In the genomic region with DNA sequence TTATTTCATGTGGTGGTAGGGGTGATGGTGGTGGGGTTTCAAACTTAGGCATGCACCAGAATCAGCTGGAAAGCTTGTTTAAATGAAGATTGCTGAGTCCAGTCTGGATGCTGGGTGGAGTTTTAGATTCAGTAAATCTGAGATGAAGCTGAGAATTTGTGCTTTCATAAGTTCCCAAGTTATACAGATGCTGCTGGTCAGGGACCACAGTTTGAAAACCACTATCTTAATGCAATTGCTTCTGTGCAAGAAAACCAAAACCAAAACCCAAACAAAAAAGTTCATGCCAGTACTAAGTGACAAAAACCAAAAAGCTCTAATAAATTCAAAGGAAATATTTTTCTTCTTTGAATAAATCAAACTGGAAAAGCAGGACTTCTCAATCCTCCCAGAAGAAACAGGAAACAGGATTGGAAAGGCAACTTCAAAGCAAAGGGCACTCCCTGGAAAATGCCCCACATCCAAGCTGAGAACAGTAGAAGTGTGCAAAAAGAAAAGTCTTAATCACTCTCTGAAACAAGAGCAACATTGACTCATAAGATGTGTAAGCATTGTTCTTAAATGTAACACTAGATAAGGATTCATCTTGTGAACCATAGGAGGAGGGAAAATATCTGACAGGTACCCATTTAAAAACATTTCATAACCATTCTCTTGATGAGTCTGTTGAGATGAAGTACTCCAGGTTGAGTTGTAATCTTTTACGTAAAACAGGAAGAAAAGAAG, we compare ENCODE assay signal across 1 cellular context.
TF ChIP-seq lines count a peak whose summit lies in the region.

No MANE protein-coding gene starts in this region.

TF ChIP-seq in IMR-90, 13 proteins besides CTCF, POLR2A, EP300 and RAD21 (continued from another document):
- TF ChIP-seq, protein P1, sequence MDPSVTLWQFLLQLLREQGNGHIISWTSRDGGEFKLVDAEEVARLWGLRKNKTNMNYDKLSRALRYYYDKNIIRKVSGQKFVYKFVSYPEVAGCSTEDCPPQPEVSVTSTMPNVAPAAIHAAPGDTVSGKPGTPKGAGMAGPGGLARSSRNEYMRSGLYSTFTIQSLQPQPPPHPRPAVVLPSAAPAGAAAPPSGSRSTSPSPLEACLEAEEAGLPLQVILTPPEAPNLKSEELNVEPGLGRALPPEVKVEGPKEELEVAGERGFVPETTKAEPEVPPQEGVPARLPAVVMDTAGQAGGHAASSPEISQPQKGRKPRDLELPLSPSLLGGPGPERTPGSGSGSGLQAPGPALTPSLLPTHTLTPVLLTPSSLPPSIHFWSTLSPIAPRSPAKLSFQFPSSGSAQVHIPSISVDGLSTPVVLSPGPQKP (IDR thresholded peaks at IDR 0.05; ENCODE audit: borderline replicate concordance, low read depth, low read length), result no peak
